Comparison of ENCODE assay signal across 1 cellular context in genomic region chr6:27132532-27133280, GRCh38.
TF ChIP-seq lines count a peak whose summit lies in the region.

No MANE protein-coding gene starts in this region.

TF ChIP-seq in liver, 16 proteins besides CTCF, POLR2A, EP300 and RAD21 (continued from another document):
- no peak for TF ChIP-seq ZBTB33 (IDR thresholded peaks at IDR 0.05)
